10 cellular contexts compared by ENCODE assay signal in the genomic region with DNA sequence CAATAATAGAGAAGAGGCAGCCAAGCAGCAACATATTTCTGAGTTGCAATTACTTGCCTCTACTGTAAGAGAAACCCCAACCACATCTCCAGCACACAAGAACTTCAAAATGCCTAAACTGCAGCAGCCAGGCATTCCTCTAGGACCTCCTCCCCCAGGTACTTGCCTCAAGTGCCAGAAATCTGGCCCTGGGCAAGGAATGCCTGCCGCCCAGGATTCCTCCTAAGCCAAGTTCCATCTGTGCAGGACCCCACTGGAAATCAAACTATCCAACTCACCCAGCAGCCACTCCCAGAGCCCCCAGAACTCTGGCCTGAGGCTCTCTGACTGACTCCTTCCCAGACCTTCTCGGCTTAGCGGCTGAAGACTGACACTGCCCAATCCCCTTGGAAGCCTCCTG.
"Had no signal": no experiment of that assay in that cellular context is flagged by ENCODE, and none has a peak within 500 bp of the region (broad histone marks: within the 10 kb centered on the region; RNA-seq: fewer than 3 reads in every experiment).

No MANE protein-coding gene starts in this region.

- H3K9ac ChIP-seq: GM23248, KMS-11 had no signal

- H3K36me3 ChIP-seq: HAP-1 had no signal

- H3K27ac ChIP-seq: GM23248, KMS-11 had no signal

- H3K36me3 Mint-ChIP-seq: IgD-negative memory B cell had no signal

- H3K4me1 ChIP-seq: HAP-1 had no signal

- DNase-seq: GM23248, GOT3, H7, HFFc6, KBM-7 had no signal

- H3K4me3 ChIP-seq: GM23248, HAP-1 had no signal

- H3K4me3 Mint-ChIP-seq: HFFc6, IgD-negative memory B cell had no signal

- H3K27me3 Mint-ChIP-seq: IgD-negative memory B cell had no signal

- H3K4me1 Mint-ChIP-seq: IgD-negative memory B cell had no signal

- ATAC-seq: HCT116, HepG2 had no signal

- H3K9me3 ChIP-seq: HAP-1 had no signal

- H3K27ac Mint-ChIP-seq: HFFc6, IgD-negative memory B cell had no signal
